In the genomic region with DNA sequence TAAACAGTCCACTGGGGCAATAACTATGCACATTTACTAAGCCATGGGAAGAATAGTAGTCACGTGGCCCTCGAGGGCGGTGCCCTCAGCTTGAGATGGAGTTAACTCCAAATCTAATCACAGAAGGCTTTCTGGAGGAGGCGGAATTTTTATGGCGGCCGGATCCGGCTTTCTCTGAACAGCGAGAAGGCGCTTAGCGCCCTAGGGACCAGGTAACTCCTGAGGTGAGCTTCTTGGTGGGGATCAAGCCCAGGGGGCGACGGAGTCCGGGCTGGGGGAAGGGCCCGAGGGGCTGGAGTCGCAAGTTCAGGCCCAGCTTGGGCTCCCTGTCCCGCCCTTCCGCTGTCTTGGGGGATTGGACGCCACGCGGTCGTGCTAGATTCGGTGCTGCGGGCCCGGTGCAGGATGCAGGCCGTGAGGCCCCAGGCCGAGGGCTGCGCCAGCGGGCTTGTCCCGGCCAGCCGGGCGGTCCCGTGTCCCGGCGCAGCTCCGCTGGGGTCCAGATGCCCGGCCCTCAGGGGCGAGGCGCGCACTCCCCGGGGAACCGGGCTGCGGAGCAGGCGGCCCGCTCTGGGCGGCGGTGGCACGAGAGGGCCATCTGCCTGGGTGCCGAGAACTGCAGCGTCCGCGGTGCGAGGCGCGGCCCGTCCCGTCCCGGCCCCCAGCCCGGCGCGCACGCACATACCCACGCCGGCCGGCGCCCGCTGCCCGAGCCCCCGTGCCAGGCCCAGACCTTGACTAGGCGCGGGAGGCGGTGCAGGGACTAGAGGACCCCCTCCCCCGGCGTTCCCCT, we compare ENCODE assay signal across 8 cellular contexts. TPM values are rescaled to one million over a fixed set of nuclear protein-coding genes. Genes with fewer than 3 reads are reported as not detected.
A peak's percentile ranks its signal among the peaks of the same experiment; 100 is the strongest.
DNase-seq lines count a peak whose midpoint lies in the region; ATAC-seq and TF ChIP-seq lines count a peak whose summit lies in the region.

No MANE protein-coding gene starts in this region.

- DNase-seq in T-helper 1 cell (no peak), mesothelial cell of epicardium (ENCODE audit: low spot score in 2 of 2, unreplicated experiment in 2 of 2) (peak; percentile 40 to 71), thyroid gland (peak; percentile 33 to 37), NCI-H345 (lab: John Stamatoyannopoulos, UW) (no peak)

- H3K27ac ChIP-seq in ectodermal cell (ENCODE audit: insufficient read depth, low read depth, low read length, poor library complexity, severe bottlenecking) (peak overlapping the region; percentile 99), thyroid gland (peak overlapping the region; percentile 96 to 100 (median 97))

- H3K4me3 ChIP-seq in ectodermal cell (ENCODE audit: insufficient read depth, low read depth, low read length), result peak overlapping the region; percentile 80
- H3K4me3 ChIP-seq in thyroid gland (replicated peaks in 1 of 3), result peak overlapping the region in 1 of 3 donors; percentile 88

- H3K4me1 Mint-ChIP-seq in T-helper 1 cell treated with Interleukin-12 subunit alpha and Interleukin-12 subunit beta and Interleukin-4 antibody, amounts not matched to agents 30 μg/mL and 1 μg/mL, for 36 hours (ENCODE audit: low read depth), result peaks cover 40% of the 10 kb centered on the region
- H3K4me1 Mint-ChIP-seq in mesothelial cell of epicardium, result peaks cover 21% of the 10 kb centered on the region

- H3K9me3 Mint-ChIP-seq in T-helper 1 cell treated with Interleukin-12 subunit alpha and Interleukin-12 subunit beta and Interleukin-4 antibody, amounts not matched to agents 30 μg/mL and 1 μg/mL, for 36 hours, result no peaks in the 10 kb centered on the region
- H3K9me3 Mint-ChIP-seq in mesothelial cell of epicardium, result no peaks in the 10 kb centered on the region

- TF ChIP-seq CTCF in mesothelial cell of epicardium (IDR thresholded peaks at IDR 0.05; ENCODE audit: unreplicated experiment), result no peak
- TF ChIP-seq CTCF in thyroid gland (IDR thresholded peaks at IDR 0.05), result no peak

- no peaks in the 10 kb centered on the region for H3K27me3 ChIP-seq in ectodermal cell (ENCODE audit: control insufficient read depth, insufficient read depth, low read length, poor library complexity, severe bottlenecking)
- no peaks in the 10 kb centered on the region for H3K27me3 ChIP-seq in thyroid gland

- WGBS in ectodermal cell, 2 experiments, result 6 to 7% methylated on average over 73 of the region's 73 CpGs
- 72 to 94% methylated on average over 12 to 19 of the region's 73 CpGs for WGBS in thyroid gland, 2 donors

- peaks cover 12% of the 10 kb centered on the region for H3K36me3 Mint-ChIP-seq in T-helper 1 cell treated with Interleukin-12 subunit alpha and Interleukin-12 subunit beta and Interleukin-4 antibody, amounts not matched to agents 30 μg/mL and 1 μg/mL, for 36 hours (ENCODE audit: low read depth)
- H3K36me3 Mint-ChIP-seq in mesothelial cell of epicardium, result peaks cover 7% of the 10 kb centered on the region

- intact Hi-C loops in thyroid gland (cut with DNase I), result no loop called here

- H3K27ac Mint-ChIP-seq in T-helper 1 cell treated with Interleukin-12 subunit alpha and Interleukin-12 subunit beta and Interleukin-4 antibody, amounts not matched to agents 30 μg/mL and 1 μg/mL, for 36 hours, result peak overlapping the region; percentile 82
- H3K27ac Mint-ChIP-seq in mesothelial cell of epicardium, result peak overlapping the region; percentile 87

- H3K36me3 ChIP-seq in ectodermal cell (ENCODE audit: control insufficient read depth, insufficient read depth, low read length) (peaks cover 11% of the 10 kb centered on the region), thyroid gland (peaks cover 9 to 10% of the 10 kb centered on the region in 2 donors)

- peak overlapping the region; percentile 30 for H3K4me3 Mint-ChIP-seq in T-helper 1 cell treated with Interleukin-12 subunit alpha and Interleukin-12 subunit beta and Interleukin-4 antibody, amounts not matched to agents 30 μg/mL and 1 μg/mL, for 36 hours
- peak overlapping the region; percentile 63 for H3K4me3 Mint-ChIP-seq in mesothelial cell of epicardium

- peak in 1 of 2 donors; percentile 8 for TF ChIP-seq POLR2A in thyroid gland (IDR thresholded peaks at IDR 0.05)

- peaks cover 20% of the 10 kb centered on the region for H3K4me1 ChIP-seq in ectodermal cell (ENCODE audit: control insufficient read depth, insufficient read depth, low read length)
- H3K4me1 ChIP-seq in thyroid gland, result peaks cover 30 to 42% of the 10 kb centered on the region in 2 donors

- H3K9me3 ChIP-seq in ectodermal cell (ENCODE audit: control insufficient read depth, low read length), result no peaks in the 10 kb centered on the region
- H3K9me3 ChIP-seq in thyroid gland, result no peaks in the 10 kb centered on the region

- no peaks in the 10 kb centered on the region for H3K27me3 Mint-ChIP-seq in T-helper 1 cell treated with Interleukin-12 subunit alpha and Interleukin-12 subunit beta and Interleukin-4 antibody, amounts not matched to agents 30 μg/mL and 1 μg/mL, for 36 hours (ENCODE audit: low read depth)
- no peaks in the 10 kb centered on the region for H3K27me3 Mint-ChIP-seq in mesothelial cell of epicardium (ENCODE audit: low read depth)

- ATAC-seq in HG03460 (IDR thresholded peaks at IDR 0.05; ENCODE audit: unreplicated experiment), result no peak
- no peak for ATAC-seq in HG02642 (IDR thresholded peaks at IDR 0.05; ENCODE audit: poor library complexity, unreplicated experiment)

RNA-seq across cellular contexts. Expression of gene NSD1, which starts 1.7 kb away (rescaled TPM):
- 61.9 TPM for polyA plus RNA-seq in ectodermal cell (2013, experiment 1 of 4)
- polyA plus RNA-seq in ectodermal cell (2013, experiment 2 of 4), result 77.6 TPM
- 39.2 TPM for polyA plus RNA-seq in ectodermal cell (2013, experiment 3 of 4)
- polyA plus RNA-seq in ectodermal cell (2013, experiment 4 of 4), result 50.7 TPM
- 153 to 164 TPM (median 161 TPM) in 3 replicates for total RNA-seq in mesothelial cell of epicardium
- 100 to 1,000 TPM in 1 of 4 donors, 10 to 100 TPM in 3; 61.9 to 114 (median 73.9) TPM for total RNA-seq in thyroid gland

RNA-seq across cellular contexts. Expression of gene FGFR4, which starts 45.2 kb away (rescaled TPM):
- 22.9 TPM for polyA plus RNA-seq in ectodermal cell (2013, experiment 1 of 4)
- 25.1 TPM for polyA plus RNA-seq in ectodermal cell (2013, experiment 2 of 4)
- polyA plus RNA-seq in ectodermal cell (2013, experiment 3 of 4), result 17.0 TPM
- polyA plus RNA-seq in ectodermal cell (2013, experiment 4 of 4), result 17.8 TPM
- total RNA-seq in mesothelial cell of epicardium (4.7 to 8.0 TPM (median 5.9 TPM) in 3 replicates), thyroid gland (1 to 10 TPM in 2 of 4 donors, under 1 TPM in 1, not detected in 1; 0.49 to 1.2 (median 1.1) TPM)

Comparison
In these comparisons a context has a peak if more than half of its experiments do, and no peak if none do; other contexts are left out.
1. DNase-seq: peak in mesothelial cell of epicardium (2 of 2) and thyroid gland (2 of 2); none in T-helper 1 cell (0 of 5) and NCI-H345 (single experiment).